ENCODE assay signal across 21 cellular contexts in the genomic region with DNA sequence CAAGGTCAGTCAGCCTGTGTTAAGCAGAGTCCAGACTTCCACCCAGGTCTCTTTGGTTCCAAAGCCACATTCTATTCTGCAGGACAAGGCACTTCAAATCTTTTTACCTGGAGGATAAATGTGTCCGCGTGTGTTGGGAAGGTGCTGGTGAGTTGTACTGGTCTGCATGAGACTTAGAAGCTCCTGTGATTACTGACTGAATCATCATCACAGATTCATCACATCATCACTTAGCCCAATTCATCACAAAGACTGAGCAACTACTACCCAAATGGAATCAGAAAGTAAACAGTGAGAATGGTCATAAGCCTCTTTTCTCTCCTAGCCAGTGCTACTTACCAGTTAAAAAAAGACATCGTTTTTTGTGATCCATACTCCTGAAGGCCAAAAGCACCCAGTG. TPM values are rescaled to one million over a fixed set of nuclear protein-coding genes. Genes with fewer than 3 reads are reported as not detected.
"Had no signal": no experiment of that assay in that cellular context is flagged by ENCODE, and none has a peak within 500 bp of the region (broad histone marks: within the 10 kb centered on the region; RNA-seq: fewer than 3 reads in every experiment).

No MANE protein-coding gene starts in this region.

- H3K4me2 ChIP-seq: hepatocyte had no signal

- H3K4me3 ChIP-seq: adrenal gland, cardiac muscle cell, hepatocyte, sigmoid colon, tibial artery had no signal

- H3K36me3 ChIP-seq: adrenal gland, cardiac muscle cell, neutrophil, sigmoid colon, tibial artery, WERI-Rb-1 had no signal

- H3K9ac ChIP-seq: parathyroid adenoma had no signal

- H3K9me3 ChIP-seq: adrenal gland, neutrophil, sigmoid colon, tibial artery had no signal

- H3K27ac ChIP-seq: adrenal gland, cardiac muscle cell, foreskin keratinocyte, hepatocyte, neutrophil, parathyroid adenoma, sigmoid colon, tibial artery, WERI-Rb-1 had no signal

- H2AFZ ChIP-seq: hepatocyte, parathyroid adenoma had no signal

- DNase-seq: activated CD4-positive, alpha-beta T cell treated with anti-CD3 and anti-CD28 coated beads, Interleukin-2, amount 50 U/mL, for 4 hours; activated gamma-delta T cell; adrenal gland; effector CD8-positive, alpha-beta T cell; left cardiac atrium; natural killer cell; sigmoid colon; stimulated activated CD8-positive, alpha-beta memory T cell treated with anti-CD3 and anti-CD28 coated beads, Interleukin-4, amount 100 ng/mL, for 48 hours; stimulated activated naive CD4-positive, alpha-beta T cell treated with Interleukin-2 at 50 U/mL for 16 hours; substantia nigra; tibial artery; WERI-Rb-1 had no signal

- H3K27me3 ChIP-seq: adrenal gland, cardiac muscle cell, foreskin keratinocyte, hepatocyte, neutrophil, sigmoid colon, tibial artery had no signal

- ATAC-seq: activated naive CD4-positive, alpha-beta T cell treated with anti-CD3 and anti-CD28 coated beads, Interleukin-2, amount 50 U/mL, for 72 hours; foreskin keratinocyte; left cardiac atrium; natural killer cell had no signal

- H3K4me1 ChIP-seq: adrenal gland, foreskin keratinocyte, parathyroid adenoma, tibial artery had no signal

RNA-seq across cellular contexts. Expression of gene SLC15A5, which starts 5.3 kb away (rescaled TPM):
- total RNA-seq: activated naive CD4-positive, alpha-beta T cell treated with anti-CD3 and anti-CD28 coated beads, Interleukin-2, amount 50 U/mL, for 72 hours; adrenal gland; cardiac muscle cell; chondrocyte; foreskin keratinocyte; left cardiac atrium; lower leg skin; natural killer cell; sigmoid colon; urinary bladder had no signal
- polyA plus RNA-seq: adrenal gland, cardiac muscle cell, foreskin keratinocyte, hepatocyte, sigmoid colon, urinary bladder had no signal
